ENCODE assay signal across 28 cellular contexts in genomic region chr3:38617137-38617536, GRCh38. TPM values are rescaled to one million over a fixed set of nuclear protein-coding genes. Genes with fewer than 3 reads are reported as not detected.
"Had no signal": no experiment of that assay in that cellular context is flagged by ENCODE, and none has a peak within 500 bp of the region (broad histone marks: within the 10 kb centered on the region; RNA-seq: fewer than 3 reads in every experiment).

No MANE protein-coding gene starts in this region.

- H3K9me3 ChIP-seq: ascending aorta, body of pancreas had no signal

- H3K27ac ChIP-seq: ascending aorta, body of pancreas had no signal

- H3K27me3 ChIP-seq: ascending aorta, body of pancreas had no signal

- H3K4me3 ChIP-seq: ascending aorta, body of pancreas had no signal

- H3K4me1 ChIP-seq: ascending aorta, body of pancreas had no signal

- H3K36me3 ChIP-seq: ascending aorta had no signal

- ATAC-seq: activated naive CD4-positive, alpha-beta T cell treated with anti-CD3 and anti-CD28 coated beads, Interleukin-2, amount 50 U/mL, for 72 hours; activated naive CD8-positive, alpha-beta T cell treated with anti-CD3 and anti-CD28 coated beads, Interleukin-2, amount 50 U/mL, for 24 hours; activated T-cell treated with anti-CD3 and anti-CD28 coated beads, Interleukin-2, amount 50 U/mL, for 4 hours; body of pancreas; Panc1 had no signal

- DNase-seq: activated CD4-positive, alpha-beta memory T cell treated with anti-CD3 and anti-CD28 coated beads for 36 hours; activated CD4-positive, alpha-beta T cell treated with anti-CD3 and anti-CD28 coated beads, Interleukin-2, amount 10 ng/mL, durations not matched to agents 7 days and 5 days; activated CD4-positive, CD25-positive, alpha-beta regulatory T cell treated with anti-CD3 and anti-CD28 coated beads, Interleukin-2, amount 50 U/mL, for 72 hours; activated CD8-positive, alpha-beta memory T cell treated with anti-CD3 and anti-CD28 coated beads for 24 hours; activated effector memory CD4-positive, alpha-beta T cell treated with anti-CD3 and anti-CD28 coated beads, Interleukin-2, amount 50 U/mL, for 16 hours; activated naive CD4-positive, alpha-beta T cell treated with Interleukin-2 at 50 U/mL for 16 hours; activated naive CD8-positive, alpha-beta T cell treated with anti-CD3 and anti-CD28 coated beads, Interleukin-2, amount 50 U/mL, for 24 hours; activated T-cell treated with anti-CD3 and anti-CD28 coated beads, Interleukin-2, amount 50 U/mL, for 4 hours; amniotic stem cell; body of pancreas; Kasumi-1; KBM-7; NCI-H1105 treated with DMSO at 0.1 percent for 48 hours; NCI-H1436 treated with DMSO at 0.1 percent for 48 hours; NCI-H187 treated with DMSO at 0.1 percent for 48 hours; NCI-H2081 treated with DMSO at 0.1 percent for 48 hours; NCI-H2171; NCI-H2227 treated with DMSO at 0.1 percent for 48 hours; NCI-H446 treated with DMSO at 0.1 percent for 48 hours; NCI-H524 treated with DMSO at 0.1 percent for 48 hours; NCI-H774; OCI-M1; RPMI8226; SHP77 treated with DMSO at 0.1 percent for 48 hours had no signal

RNA-seq across cellular contexts. Expression of gene SCN5A, which starts 32.4 kb away (rescaled TPM):
- total RNA-seq: activated CD4-positive, alpha-beta T cell treated with anti-CD3 and anti-CD28 coated beads, Interleukin-2, amount 10 ng/mL, durations not matched to agents 7 days and 5 days; activated T-cell treated with anti-CD3 and anti-CD28 coated beads, Interleukin-2, amount 50 U/mL, for 4 hours; bronchial epithelial cell had no signal
